ENCODE assay signal across 26 cellular contexts in genomic region chr3:32734756-32735155, GRCh38.
"Had no signal": no experiment of that assay in that cellular context is flagged by ENCODE, and none has a peak within 500 bp of the region (broad histone marks: within the 10 kb centered on the region; RNA-seq: fewer than 3 reads in every experiment).

No MANE protein-coding gene starts in this region.

- H3K27me3 Mint-ChIP-seq: activated naive CD8-positive, alpha-beta T cell treated with anti-CD3 and anti-CD28 coated beads for 36 hours; brain; effector memory CD8-positive, alpha-beta T cell; T-cell had no signal

- ATAC-seq: effector memory CD8-positive, alpha-beta T cell; left cardiac atrium; left ventricle myocardium superior; right cardiac atrium; T-cell had no signal

- H3K27ac ChIP-seq: adrenal gland, ascending aorta, coronary artery, parathyroid adenoma, suprapubic skin, tibial artery had no signal

- H3K4me3 ChIP-seq: adrenal gland, ascending aorta, coronary artery, suprapubic skin, tibial artery had no signal

- H3K4me3 Mint-ChIP-seq: activated naive CD8-positive, alpha-beta T cell treated with anti-CD3 and anti-CD28 coated beads for 36 hours; brain; effector memory CD8-positive, alpha-beta T cell; T-cell; T-helper 2 cell treated with Interferon-gamma antibody and Interleukin-4, amounts not matched to agents 5 μg/mL and 100 μg/mL, for 36 hours had no signal

- H3K9ac ChIP-seq: parathyroid adenoma had no signal

- H3K27ac Mint-ChIP-seq: activated naive CD8-positive, alpha-beta T cell treated with anti-CD3 and anti-CD28 coated beads for 36 hours; effector memory CD8-positive, alpha-beta T cell; T-cell; T-helper 2 cell treated with Interferon-gamma antibody and Interleukin-4, amounts not matched to agents 5 μg/mL and 100 μg/mL, for 36 hours had no signal

- H3K9me3 Mint-ChIP-seq: activated naive CD8-positive, alpha-beta T cell treated with anti-CD3 and anti-CD28 coated beads for 36 hours; brain; effector memory CD8-positive, alpha-beta T cell; T-cell; T-helper 2 cell treated with Interferon-gamma antibody and Interleukin-4, amounts not matched to agents 5 μg/mL and 100 μg/mL, for 36 hours had no signal

- H3K27me3 ChIP-seq: adrenal gland, ascending aorta, suprapubic skin, tibial artery had no signal

- H3K4me1 Mint-ChIP-seq: activated naive CD8-positive, alpha-beta T cell treated with anti-CD3 and anti-CD28 coated beads for 36 hours; brain; T-cell had no signal

- DNase-seq: activated CD4-positive, alpha-beta T cell treated with anti-CD3 and anti-CD28 coated beads for 48 hours; activated CD4-positive, alpha-beta T cell treated with anti-CD3 and anti-CD28 coated beads, Interleukin-2, amount 50 U/mL, for 48 hours; activated CD8-positive, alpha-beta memory T cell treated with anti-CD3 and anti-CD28 coated beads for 24 hours; activated effector memory CD4-positive, alpha-beta T cell treated with Interleukin-2 at 50 U/mL for 16 hours; activated naive CD4-positive, alpha-beta T cell treated with Interleukin-2 at 50 U/mL for 16 hours; activated naive CD8-positive, alpha-beta T cell treated with anti-CD3 and anti-CD28 coated beads for 36 hours; adrenal gland; effector memory CD8-positive, alpha-beta T cell; head of caudate nucleus; hippocampal formation; islet precursor cell; left cardiac atrium; left ventricle myocardium superior; occipital lobe; right cardiac atrium; stimulated activated CD4-positive, alpha-beta T cell treated with anti-CD3 and anti-CD28 coated beads, Interleukin-15, amount 100 ng/mL, for 24 hours; stimulated activated CD4-positive, alpha-beta T cell treated with anti-CD3 and anti-CD28 coated beads, Interleukin-2, amount 100 ng/mL, for 24 hours; stimulated activated naive CD4-positive, alpha-beta T cell; T-cell; tibial artery had no signal

- H3K4me1 ChIP-seq: adrenal gland, ascending aorta, parathyroid adenoma, suprapubic skin, tibial artery had no signal

- H3K9me3 ChIP-seq: adrenal gland, ascending aorta, suprapubic skin, tibial artery had no signal

- H3K79me2 ChIP-seq: parathyroid adenoma had no signal
